In genomic region chr15:71784719-71785118, GRCh38 we compare ENCODE assay signal across 12 cellular contexts. TPM values are rescaled to one million over a fixed set of nuclear protein-coding genes. Genes with fewer than 3 reads are reported as not detected.
DNase-seq lines count a peak whose midpoint lies in the region; ATAC-seq and TF ChIP-seq lines count a peak whose summit lies in the region.
"Had no signal": no experiment of that assay in that cellular context is flagged by ENCODE, and none has a peak within 500 bp of the region (broad histone marks: within the 10 kb centered on the region; RNA-seq: fewer than 3 reads in every experiment).

No MANE protein-coding gene starts in this region.

- no peaks in the 10 kb centered on the region for H3K4me1 ChIP-seq in GM23338 (ENCODE audit: insufficient read depth)
- H3K4me1 ChIP-seq in esophagus squamous epithelium: peaks cover 0 to 13% (median 4%) of the 10 kb centered on the region in 3 donors

- H3K27ac ChIP-seq in CD4-positive, alpha-beta T cell (ENCODE audit: low read depth, low read length): no peak overlapping the region
- H3K27ac ChIP-seq in GM23338 (ENCODE audit: low read depth): no peak overlapping the region
- no peak overlapping the region for H3K27ac ChIP-seq in esophagus squamous epithelium
- H3K27ac ChIP-seq: tibial artery had no signal

- intact Hi-C loops in CD4-positive, alpha-beta T cell (cut with DNase I, micrococcal nuclease): no loop called here
- intact Hi-C loops in activated naive CD4-positive, alpha-beta T cell treated with anti-CD3 and anti-CD28 coated beads for 36 hours (cut with micrococcal nuclease): no loop called here
- intact Hi-C loops in esophagus squamous epithelium (cut with DNase I) (no loop called here), posterior vena cava (cut with DNase I) (no loop called here)

- H3K79me2 ChIP-seq in GM23338 (replicated peaks; ENCODE audit: insufficient read depth): no peaks in the 10 kb centered on the region

- POLR2A ChIA-PET in CD4-positive, alpha-beta T cell (lab: Charles Lee): no interaction called here

- no peaks in the 10 kb centered on the region for H3K27me3 ChIP-seq in CD4-positive, alpha-beta T cell (ENCODE audit: control insufficient read depth, insufficient read depth, low read length)
- H3K27me3 ChIP-seq in GM23338 (ENCODE audit: insufficient read depth): no peaks in the 10 kb centered on the region
- H3K27me3 ChIP-seq in kidney epithelial cell (ENCODE audit: control insufficient read depth, insufficient read depth, low read length): no peaks in the 10 kb centered on the region
- H3K27me3 ChIP-seq in esophagus squamous epithelium: no peaks in the 10 kb centered on the region
- H3K27me3 ChIP-seq: tibial artery had no signal

- H3K4me3 ChIP-seq in GM23338 (no peak overlapping the region), kidney epithelial cell (ENCODE audit: low read depth, low read length) (no peak overlapping the region), esophagus squamous epithelium (no peak overlapping the region)
- H3K4me3 ChIP-seq: tibial artery had no signal

- H4K20me1 ChIP-seq in GM23338 (replicated peaks; ENCODE audit: insufficient read depth): no peaks in the 10 kb centered on the region

- peaks cover 6% of the 10 kb centered on the region for H3K4me1 Mint-ChIP-seq in CD4-positive, alpha-beta T cell (ENCODE audit: low read depth)
- H3K4me1 Mint-ChIP-seq in GM23338: peaks cover 12% of the 10 kb centered on the region
- H3K4me1 Mint-ChIP-seq in activated naive CD4-positive, alpha-beta T cell treated with anti-CD3 and anti-CD28 coated beads for 36 hours (ENCODE audit: low read depth): no peaks in the 10 kb centered on the region

- H3K4me3 Mint-ChIP-seq in CD4-positive, alpha-beta T cell: no peak overlapping the region
- no peak overlapping the region for H3K4me3 Mint-ChIP-seq in GM23338
- H3K4me3 Mint-ChIP-seq in activated naive CD4-positive, alpha-beta T cell treated with anti-CD3 and anti-CD28 coated beads for 36 hours: no peak overlapping the region
- H3K4me3 Mint-ChIP-seq: memory B cell had no signal

- CTCF ChIA-PET in CD4-positive, alpha-beta T cell (lab: Charles Lee): no interaction called here
- CTCF ChIA-PET in activated naive CD4-positive, alpha-beta T cell treated with anti-CD3 and anti-CD28 coated beads for 36 hours (lab: Charles Lee): interaction anchor here (0.7 to 1.2 kb wide), 2 partner anchors 328 to 372 kb away, joined by 3 to 7 read pairs; no protein-coding TSS in a partner anchor

- H3K9me2 ChIP-seq in GM23338 (ENCODE audit: insufficient read depth): no peaks in the 10 kb centered on the region

- H3K9me3 Mint-ChIP-seq in CD4-positive, alpha-beta T cell: no peaks in the 10 kb centered on the region
- no peaks in the 10 kb centered on the region for H3K9me3 Mint-ChIP-seq in GM23338
- no peaks in the 10 kb centered on the region for H3K9me3 Mint-ChIP-seq in activated naive CD4-positive, alpha-beta T cell treated with anti-CD3 and anti-CD28 coated beads for 36 hours
- H3K9me3 Mint-ChIP-seq: memory B cell had no signal

- 0 to 61% methylated on average over 1 to 3 of the region's 6 CpGs for WGBS in esophagus squamous epithelium, 2 donors

- TF ChIP-seq CTCF in CD4-positive, alpha-beta T cell (IDR thresholded peaks at IDR 0.05): peak; percentile 40
- peak; percentile 72 to 79 for TF ChIP-seq CTCF in GM23338 (conservative IDR thresholded peaks at IDR 0.05; ENCODE audit: low read depth in 2 of 2)
- peak; percentile 31 for TF ChIP-seq CTCF in kidney epithelial cell (IDR thresholded peaks at IDR 0.05; ENCODE audit: insufficient read depth, low read length, poor library complexity, severe bottlenecking)
- TF ChIP-seq CTCF in esophagus squamous epithelium (IDR thresholded peaks at IDR 0.05): no peak

- no peaks in the 10 kb centered on the region for H3K9me3 ChIP-seq in CD4-positive, alpha-beta T cell (ENCODE audit: control insufficient read depth, low read length)
- H3K9me3 ChIP-seq in esophagus squamous epithelium: no peaks in the 10 kb centered on the region
- H3K9me3 ChIP-seq: tibial artery had no signal

- DNase-seq in CD4-positive, alpha-beta T cell: no peak
- DNase-seq in GM23338 (ENCODE audit: low spot score) (peak; percentile 62), kidney epithelial cell (ENCODE audit: low read depth) (no peak), NCI-H774 (lab: John Stamatoyannopoulos, UW) (no peak), putamen (ENCODE audit: low spot score) (no peak), esophagus squamous epithelium (lab: John Stamatoyannopoulos, UW) (no peak), posterior vena cava (ENCODE audit: low spot score) (no peak)
- peak; percentile 10 for DNase-seq in activated naive CD4-positive, alpha-beta T cell treated with anti-CD3 and anti-CD28 coated beads for 36 hours
- DNase-seq: NCI-H524 treated with DMSO at 0.1 percent for 48 hours had no signal

- no peak for TF ChIP-seq POLR2A in esophagus squamous epithelium (IDR thresholded peaks at IDR 0.05)

- H3K36me3 ChIP-seq in GM23338 (ENCODE audit: insufficient read depth): no peaks in the 10 kb centered on the region
- no peaks in the 10 kb centered on the region for H3K36me3 ChIP-seq in kidney epithelial cell (ENCODE audit: control insufficient read depth, insufficient read depth, low read length)
- H3K36me3 ChIP-seq in esophagus squamous epithelium: no peaks in the 10 kb centered on the region
- H3K36me3 ChIP-seq: tibial artery had no signal

- H2AFZ ChIP-seq in GM23338: no peak overlapping the region

- no peaks in the 10 kb centered on the region for H3K36me3 Mint-ChIP-seq in CD4-positive, alpha-beta T cell (ENCODE audit: low read depth)
- no peaks in the 10 kb centered on the region for H3K36me3 Mint-ChIP-seq in GM23338 (ENCODE audit: low read depth)
- H3K36me3 Mint-ChIP-seq in activated naive CD4-positive, alpha-beta T cell treated with anti-CD3 and anti-CD28 coated beads for 36 hours (ENCODE audit: low read depth): no peaks in the 10 kb centered on the region
- H3K36me3 Mint-ChIP-seq: memory B cell had no signal

- no peak overlapping the region for H3K4me2 ChIP-seq in GM23338

- H3K27ac Mint-ChIP-seq in CD4-positive, alpha-beta T cell: no peak overlapping the region
- no peak overlapping the region for H3K27ac Mint-ChIP-seq in GM23338
- H3K27ac Mint-ChIP-seq in activated naive CD4-positive, alpha-beta T cell treated with anti-CD3 and anti-CD28 coated beads for 36 hours: no peak overlapping the region
- H3K27ac Mint-ChIP-seq: memory B cell had no signal

- H3F3A ChIP-seq in GM23338 (replicated peaks; ENCODE audit: low read depth): no peaks in the 10 kb centered on the region

- ATAC-seq in CD4-positive, alpha-beta T cell (ENCODE audit: poor library complexity): no peak
- peak; percentile 76 for ATAC-seq in GM23338

- peaks cover 29% of the 10 kb centered on the region for H3K27me3 Mint-ChIP-seq in CD4-positive, alpha-beta T cell
- peaks cover 4% of the 10 kb centered on the region for H3K27me3 Mint-ChIP-seq in GM23338 (ENCODE audit: insufficient read depth, low read depth, poor library complexity)
- H3K27me3 Mint-ChIP-seq in activated naive CD4-positive, alpha-beta T cell treated with anti-CD3 and anti-CD28 coated beads for 36 hours (ENCODE audit: low read depth): peaks cover 14% of the 10 kb centered on the region

TF ChIP-seq in GM23338, 12 proteins besides CTCF, POLR2A, EP300 and RAD21 (continues in another document):
- no peak for TF ChIP-seq ZNF331 (CRISPR knock-in tag; IDR thresholded peaks at IDR 0.05; ENCODE audit: low read depth)
- no peak for TF ChIP-seq CREB1 (CRISPR knock-in tag; IDR thresholded peaks at IDR 0.05; ENCODE audit: low read depth)
- TF ChIP-seq EZH2 (IDR thresholded peaks at IDR 0.05; ENCODE audit: low read depth, unreplicated experiment): no peak

RNA-seq across cellular contexts. Expression of gene NR2E3, which starts 25.6 kb away (rescaled TPM):
- not detected for total RNA-seq in CD4-positive, alpha-beta T cell
- 0.62 and 1.3 TPM in 2 replicates for total RNA-seq in GM23338 (2014; rRNA removed; shearing (Covaris generic))
- polyA plus RNA-seq in GM23338 (2016; fragmentation: Nextera tagmentation; extraction: Ambion mirVana): 0.83 and 1.4 TPM in 2 replicates
- total RNA-seq in activated naive CD4-positive, alpha-beta T cell treated with anti-CD3 and anti-CD28 coated beads for 36 hours: not detected
- total RNA-seq in kidney epithelial cell (not detected in 2 replicates), esophagus squamous epithelium (under 1 TPM; 0.13 to 0.38 (median 0.27) TPM), posterior vena cava (under 1 TPM in 1 of 2 donors, not detected in 1; 0.19 TPM)
- total RNA-seq: HT1080 had no signal

Comparison
In these comparisons a context has a peak if more than half of its experiments do, and no peak if none do; other contexts are left out.
1. DNase-seq: peak in GM23338 (single experiment) and activated naive CD4-positive, alpha-beta T cell treated with anti-CD3 and anti-CD28 coated beads for 36 hours (single experiment); none in CD4-positive, alpha-beta T cell (0 of 10), kidney epithelial cell (single experiment), NCI-H774 (single experiment), putamen (single experiment), esophagus squamous epithelium (single experiment) and posterior vena cava (single experiment).
2. CTCF ChIP-seq: peak in CD4-positive, alpha-beta T cell (single experiment), GM23338 (2 of 2) and kidney epithelial cell (single experiment); none in esophagus squamous epithelium (0 of 6).